Comparison of ENCODE assay signal across 1 cellular context in genomic region chr11:46640034-46640788, GRCh38.
TF ChIP-seq lines count a peak whose summit lies in the region.

No MANE protein-coding gene starts in this region.

TF ChIP-seq in HepG2, 621 proteins besides CTCF, POLR2A, EP300 and RAD21 (continued from another document):
- TF ChIP-seq, protein P1, sequence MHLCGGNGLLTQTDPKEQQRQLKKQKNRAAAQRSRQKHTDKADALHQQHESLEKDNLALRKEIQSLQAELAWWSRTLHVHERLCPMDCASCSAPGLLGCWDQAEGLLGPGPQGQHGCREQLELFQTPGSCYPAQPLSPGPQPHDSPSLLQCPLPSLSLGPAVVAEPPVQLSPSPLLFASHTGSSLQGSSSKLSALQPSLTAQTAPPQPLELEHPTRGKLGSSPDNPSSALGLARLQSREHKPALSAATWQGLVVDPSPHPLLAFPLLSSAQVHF (CRISPR knock-in tag; IDR thresholded peaks at IDR 0.05) = no peak
- TF ChIP-seq HNF4G (IDR thresholded peaks at IDR 0.05; ENCODE audit: borderline replicate concordance, low read depth, low read length) (no peak), HNF4G (CRISPR knock-in tag; IDR thresholded peaks at IDR 0.05; ENCODE audit: borderline replicate concordance, low read depth) (0 out of 2 replicates have a peak, but pooled peaks have one; percentile 8), PPARG (CRISPR knock-in tag; conservative IDR thresholded peaks at IDR 0.05) (0 out of 2 replicates have a peak, but pooled peaks have one; percentile 16), NR0B2 (CRISPR knock-in tag; IDR thresholded peaks at IDR 0.05) (no peak), NFKB2 (CRISPR knock-in tag; IDR thresholded peaks at IDR 0.05; ENCODE audit: borderline replicate concordance) (no peak)
- TF ChIP-seq, protein P2, sequence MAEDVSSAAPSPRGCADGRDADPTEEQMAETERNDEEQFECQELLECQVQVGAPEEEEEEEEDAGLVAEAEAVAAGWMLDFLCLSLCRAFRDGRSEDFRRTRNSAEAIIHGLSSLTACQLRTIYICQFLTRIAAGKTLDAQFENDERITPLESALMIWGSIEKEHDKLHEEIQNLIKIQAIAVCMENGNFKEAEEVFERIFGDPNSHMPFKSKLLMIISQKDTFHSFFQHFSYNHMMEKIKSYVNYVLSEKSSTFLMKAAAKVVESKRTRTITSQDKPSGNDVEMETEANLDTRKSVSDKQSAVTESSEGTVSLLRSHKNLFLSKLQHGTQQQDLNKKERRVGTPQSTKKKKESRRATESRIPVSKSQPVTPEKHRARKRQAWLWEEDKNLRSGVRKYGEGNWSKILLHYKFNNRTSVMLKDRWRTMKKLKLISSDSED (CRISPR knock-in tag; IDR thresholded peaks at IDR 0.05) = no peak
TF ChIP-seq in HepG2: peak in this region for 9.
